Comparison of ENCODE assay signal across 19 cellular contexts in the genomic region with DNA sequence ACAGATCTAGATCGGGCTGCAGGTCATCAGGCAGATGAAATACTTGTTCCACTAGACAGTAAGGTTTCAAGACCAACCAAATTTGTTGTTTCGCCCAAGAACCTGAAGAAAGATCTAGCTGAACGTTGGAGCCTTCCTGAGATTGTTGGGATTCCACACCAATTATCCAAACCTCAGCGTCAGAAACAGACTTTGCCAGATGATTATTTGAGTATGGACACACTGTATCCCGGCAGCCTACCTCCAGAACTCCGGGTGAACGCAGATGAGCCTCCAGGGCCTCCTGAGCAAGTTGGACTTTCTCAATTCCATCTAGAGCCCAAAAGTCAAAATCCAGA.
"Had no signal": no experiment of that assay in that cellular context is flagged by ENCODE, and none has a peak within 500 bp of the region (broad histone marks: within the 10 kb centered on the region; RNA-seq: fewer than 3 reads in every experiment).

No MANE protein-coding gene starts in this region.

- H3K4me3 ChIP-seq: K562, SJSA1, SK-N-MC had no signal

- DNase-seq: MM.1S, NCI-H1092 treated with DMSO at 0.1 percent for 48 hours, NCI-H187, NCI-H2029, NCI-H2081 treated with DMSO at 0.1 percent for 48 hours, NCI-H226, NCI-H446, NCI-H510A, NCI-H524 treated with DMSO at 0.1 percent for 48 hours, NCI-H774, Right ventricle myocardium superior, RPMI8226, SIG-M5 had no signal

- H3K4me3 Mint-ChIP-seq: IgD-negative memory B cell had no signal

- H3K27me3 ChIP-seq: SJSA1 had no signal

- H3K9me3 ChIP-seq: SJSA1 had no signal

- H3K4me1 ChIP-seq: SJSA1 had no signal

- H3K27me3 Mint-ChIP-seq: IgD-negative memory B cell had no signal

- H3K27ac ChIP-seq: HL-60, KMS-11, SJSA1, SK-N-MC had no signal

- H3K9me3 Mint-ChIP-seq: IgD-negative memory B cell had no signal

- ATAC-seq: K562 had no signal
